ENCODE assay signal across 13 cellular contexts in the genomic region with DNA sequence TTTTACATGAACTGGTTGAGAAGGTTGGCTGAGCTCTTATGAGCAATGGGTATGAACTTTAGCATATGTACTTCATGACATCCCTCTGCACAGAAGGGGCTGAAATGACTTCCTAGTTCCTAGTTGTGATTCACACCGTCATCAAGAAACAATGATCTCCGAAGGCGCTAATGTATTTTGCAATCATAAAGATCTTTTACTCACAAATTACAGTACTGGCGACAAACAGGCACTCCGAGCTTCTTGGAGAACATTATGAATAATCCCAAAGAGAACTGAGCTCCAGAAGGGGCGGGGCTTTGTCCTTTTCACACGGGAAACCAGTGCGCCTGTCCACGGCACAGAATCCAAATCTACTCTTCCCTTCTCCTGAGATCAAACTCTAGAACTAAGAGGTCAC. TPM values are rescaled to one million over a fixed set of nuclear protein-coding genes. Genes with fewer than 3 reads are reported as not detected.
A peak's percentile ranks its signal among the peaks of the same experiment; 100 is the strongest.
DNase-seq lines count a peak whose midpoint lies in the region; ATAC-seq and TF ChIP-seq lines count a peak whose summit lies in the region.
"Had no signal": no experiment of that assay in that cellular context is flagged by ENCODE, and none has a peak within 500 bp of the region (broad histone marks: within the 10 kb centered on the region; RNA-seq: fewer than 3 reads in every experiment).

No MANE protein-coding gene starts in this region.

- peaks cover 4 to 57% (median 47%) of the 10 kb centered on the region in 5 donors for H3K4me1 ChIP-seq in subcutaneous abdominal adipose tissue (ENCODE audit: control insufficient read depth in 5 of 5, insufficient read depth in 5 of 5, low read length in 5 of 5)
- H3K4me1 ChIP-seq: parathyroid adenoma had no signal

- H3K9me3 Mint-ChIP-seq in activated T-cell treated with anti-CD3 and anti-CD28 coated beads, Interleukin-2, amount 50 U/mL, for 24 hours, result no peaks in the 10 kb centered on the region
- H3K9me3 Mint-ChIP-seq in activated B cell treated with CpG ODN at 0.5 μM for 24 hours (no peaks in the 10 kb centered on the region), immature natural killer cell (no peaks in the 10 kb centered on the region)

- H3K27me3 ChIP-seq in subcutaneous abdominal adipose tissue (ENCODE audit: control insufficient read depth in 5 of 5, insufficient read depth in 4 of 5, low read length in 5 of 5), result no peaks in the 10 kb centered on the region
- H3K27me3 ChIP-seq: body of pancreas had no signal

- peak overlapping the region in 1 of 5 donors; percentile 29 for H3K4me3 ChIP-seq in subcutaneous abdominal adipose tissue (ENCODE audit: low read depth in 1 of 5, low read length in 5 of 5)
- H3K4me3 ChIP-seq: body of pancreas had no signal

- H3K27me3 Mint-ChIP-seq in activated T-cell treated with anti-CD3 and anti-CD28 coated beads, Interleukin-2, amount 50 U/mL, for 24 hours, result no peaks in the 10 kb centered on the region
- H3K27me3 Mint-ChIP-seq in activated B cell treated with CpG ODN at 0.5 μM for 24 hours (no peaks in the 10 kb centered on the region), immature natural killer cell (ENCODE audit: low read depth in 3 of 3) (peaks cover under 1 to 7% (median 6%) of the 10 kb centered on the region in 3 donors)

- H3K27ac ChIP-seq in subcutaneous abdominal adipose tissue (ENCODE audit: low read depth, low read length), result peak overlapping the region; percentile 73
- H3K27ac ChIP-seq: parathyroid adenoma had no signal

- POLR2A ChIA-PET in activated B cell treated with CpG ODN at 0.5 μM for 24 hours (lab: Charles Lee), result interaction anchor here (0.7 to 3.0 kb wide), 2 partner anchors 10 to 127 kb away, joined by 3 to 15 read pairs; no protein-coding TSS in a partner anchor

- CTCF ChIA-PET in activated B cell treated with CpG ODN at 0.5 μM for 24 hours (lab: Charles Lee), result interaction anchor here (1.0 to 1.3 kb wide), 2 partner anchors 16 to 170 kb away, joined by 4 read pairs; no protein-coding TSS in a partner anchor

- TF ChIP-seq CTCF in activated B cell treated with CpG ODN at 0.5 μM for 24 hours (IDR thresholded peaks at IDR 0.05), result no peak

- H3K36me3 Mint-ChIP-seq in activated T-cell treated with anti-CD3 and anti-CD28 coated beads, Interleukin-2, amount 50 U/mL, for 24 hours (ENCODE audit: low read depth), result peaks cover 81% of the 10 kb centered on the region
- peaks cover 76% of the 10 kb centered on the region for H3K36me3 Mint-ChIP-seq in activated B cell treated with CpG ODN at 0.5 μM for 24 hours (ENCODE audit: low read depth)
- H3K36me3 Mint-ChIP-seq in immature natural killer cell, result peaks cover 3 to 13% (median 4%) of the 10 kb centered on the region in 3 donors

- ATAC-seq in activated B cell treated with CpG ODN at 0.5 μM for 24 hours (ENCODE audit: low read depth), result no peak
- no peak for ATAC-seq in GM18498 (IDR thresholded peaks at IDR 0.05; ENCODE audit: unreplicated experiment)
- ATAC-seq in GM19328 (IDR thresholded peaks at IDR 0.05; ENCODE audit: unreplicated experiment), result no peak
- ATAC-seq: body of pancreas had no signal

- H3K36me3 ChIP-seq in subcutaneous abdominal adipose tissue (ENCODE audit: control insufficient read depth in 5 of 5, insufficient read depth in 5 of 5, low read length in 5 of 5), result peaks cover 0 to 6% (median 1%) of the 10 kb centered on the region in 5 donors

- no peak overlapping the region for H3K9ac ChIP-seq in subcutaneous abdominal adipose tissue (ENCODE audit: low read length in 5 of 5)
- H3K9ac ChIP-seq: parathyroid adenoma had no signal

- no peaks in the 10 kb centered on the region for H3K9me3 ChIP-seq in subcutaneous abdominal adipose tissue (ENCODE audit: control insufficient read depth in 5 of 5, low read length in 5 of 5)
- H3K9me3 ChIP-seq: body of pancreas had no signal

- H3K4me3 Mint-ChIP-seq in activated T-cell treated with anti-CD3 and anti-CD28 coated beads, Interleukin-2, amount 50 U/mL, for 24 hours, result peak overlapping the region; percentile 55
- H3K4me3 Mint-ChIP-seq in activated B cell treated with CpG ODN at 0.5 μM for 24 hours, result no peak overlapping the region
- peak overlapping the region in 4 of 5 donors; percentile 23 to 88 (median 36) for H3K4me3 Mint-ChIP-seq in immature natural killer cell

- intact Hi-C loops in activated B cell treated with CpG ODN at 0.5 μM for 24 hours (cut with micrococcal nuclease), result no loop called here

- peaks cover 88% of the 10 kb centered on the region for H3K4me1 Mint-ChIP-seq in activated T-cell treated with anti-CD3 and anti-CD28 coated beads, Interleukin-2, amount 50 U/mL, for 24 hours (ENCODE audit: low read depth)
- H3K4me1 Mint-ChIP-seq in activated B cell treated with CpG ODN at 0.5 μM for 24 hours (peaks cover 81% of the 10 kb centered on the region), immature natural killer cell (peaks cover 67% of the 10 kb centered on the region in 2 donors)

- no peak for DNase-seq in activated T-cell treated with anti-CD3 and anti-CD28 coated beads, Interleukin-2, amount 50 U/mL, for 24 hours
- DNase-seq in activated T-cell treated with anti-CD3 and anti-CD28 coated beads, Interleukin-2, amount 50 U/mL, for 1 hour, result no peak
- no peak for DNase-seq in activated B cell treated with CpG ODN at 0.5 μM for 24 hours
- no peak for DNase-seq in immature natural killer cell
- no peak for DNase-seq in germinal center (ENCODE audit: low spot score)
- DNase-seq: EL, NCI-H2227 treated with DMSO at 0.1 percent for 48 hours, SHP77 treated with DMSO at 0.1 percent for 48 hours had no signal

- peak overlapping the region; percentile 97 for H3K27ac Mint-ChIP-seq in activated T-cell treated with anti-CD3 and anti-CD28 coated beads, Interleukin-2, amount 50 U/mL, for 24 hours
- H3K27ac Mint-ChIP-seq in activated B cell treated with CpG ODN at 0.5 μM for 24 hours (peak overlapping the region; percentile 69), immature natural killer cell (peak overlapping the region in 4 of 6 donors; percentile 65 to 95 (median 90))

RNA-seq across cellular contexts. Expression of a gene that starts 18.1 kb away (rescaled TPM):
- total RNA-seq in activated B cell treated with CpG ODN at 0.5 μM for 24 hours, result 125 and 145 TPM in 2 replicates
- 1 to 10 TPM; 5.1 to 8.0 (median 5.7) TPM for polyA plus RNA-seq in immature natural killer cell
